In genomic region chr16:57341441-57342303, GRCh38 we compare ENCODE assay signal across 11 cellular contexts. TPM values are rescaled to one million over a fixed set of nuclear protein-coding genes. Genes with fewer than 3 reads are reported as not detected.
DNase-seq lines count a peak whose midpoint lies in the region; ATAC-seq, FAIRE-seq and TF ChIP-seq lines count a peak whose summit lies in the region.
"Had no signal": no experiment of that assay in that cellular context is flagged by ENCODE, and none has a peak within 500 bp of the region (broad histone marks: within the 10 kb centered on the region; RNA-seq: fewer than 3 reads in every experiment).

No MANE protein-coding gene starts in this region.

- H3K9me3 ChIP-seq in SJSA1 (replicated peaks) (peaks cover 5% of the 10 kb centered on the region; the same call in 1 of the 2 replicates), right cardiac atrium (ENCODE audit: control insufficient read depth, low read length) (no peaks in the 10 kb centered on the region)

- H3K27me3 ChIP-seq in SJSA1 (replicated peaks) (no peaks in the 10 kb centered on the region), foreskin keratinocyte (no peaks in the 10 kb centered on the region), right cardiac atrium (ENCODE audit: control insufficient read depth, insufficient read depth) (no peaks in the 10 kb centered on the region)

- H3K4me3 ChIP-seq in SJSA1, result no peak overlapping the region
- H3K4me3 ChIP-seq in right cardiac atrium (ENCODE audit: low read length), result no peak overlapping the region

- H3K36me3 ChIP-seq in SJSA1, result no peaks in the 10 kb centered on the region

- peaks cover 52% of the 10 kb centered on the region for H3K4me1 Mint-ChIP-seq in activated naive CD8-positive, alpha-beta T cell treated with anti-CD3 and anti-CD28 coated beads, Interleukin-2, amount 50 U/mL, for 24 hours
- H3K4me1 Mint-ChIP-seq in activated naive CD8-positive, alpha-beta T cell treated with anti-CD3 and anti-CD28 coated beads for 36 hours, result peaks cover 22% of the 10 kb centered on the region

- no peak for FAIRE-seq in urothelium cell line (lab: Jason Lieb, UNC)
- FAIRE-seq: H1 had no signal

- no peak overlapping the region for H3K4me3 Mint-ChIP-seq in activated naive CD8-positive, alpha-beta T cell treated with anti-CD3 and anti-CD28 coated beads, Interleukin-2, amount 50 U/mL, for 24 hours
- no peak overlapping the region for H3K4me3 Mint-ChIP-seq in activated naive CD8-positive, alpha-beta T cell treated with anti-CD3 and anti-CD28 coated beads for 36 hours

- no peak for DNase-seq in activated naive CD8-positive, alpha-beta T cell treated with anti-CD3 and anti-CD28 coated beads, Interleukin-2, amount 50 U/mL, for 24 hours
- DNase-seq in activated naive CD8-positive, alpha-beta T cell treated with anti-CD3 and anti-CD28 coated beads for 36 hours, result no peak
- peak; percentile 90 to 98 for DNase-seq in SJSA1 (ENCODE audit: low read depth in 1 of 2, low spot score in 2 of 2)
- DNase-seq in foreskin keratinocyte, result peak; percentile 100
- DNase-seq in urothelium cell line (ENCODE audit: low spot score), result peak; percentile 71
- no peak for DNase-seq in activated gamma-delta T cell treated with Interleukin-2 at 50 U/mL for 16 hours
- DNase-seq in right cardiac atrium, result no peak
- DNase-seq: NCI-H774; stimulated activated CD4-positive, alpha-beta T cell treated with anti-CD3 and anti-CD28 coated beads, Interleukin-4, amount 100 ng/mL, for 24 hours had no signal

- no peaks in the 10 kb centered on the region for H3K36me3 Mint-ChIP-seq in activated naive CD8-positive, alpha-beta T cell treated with anti-CD3 and anti-CD28 coated beads, Interleukin-2, amount 50 U/mL, for 24 hours (ENCODE audit: low read depth)
- H3K36me3 Mint-ChIP-seq in activated naive CD8-positive, alpha-beta T cell treated with anti-CD3 and anti-CD28 coated beads for 36 hours, result no peaks in the 10 kb centered on the region

- no peak for TF ChIP-seq CTCF in foreskin keratinocyte (conservative IDR thresholded peaks at IDR 0.05)

- H3K27me3 Mint-ChIP-seq in activated naive CD8-positive, alpha-beta T cell treated with anti-CD3 and anti-CD28 coated beads, Interleukin-2, amount 50 U/mL, for 24 hours, result peaks cover 47% of the 10 kb centered on the region
- peaks cover 61% of the 10 kb centered on the region for H3K27me3 Mint-ChIP-seq in activated naive CD8-positive, alpha-beta T cell treated with anti-CD3 and anti-CD28 coated beads for 36 hours

- 79% methylated on average over 8 of the region's 8 CpGs for WGBS in right cardiac atrium

- no peaks in the 10 kb centered on the region for H3K9me3 Mint-ChIP-seq in activated naive CD8-positive, alpha-beta T cell treated with anti-CD3 and anti-CD28 coated beads, Interleukin-2, amount 50 U/mL, for 24 hours
- H3K9me3 Mint-ChIP-seq in activated naive CD8-positive, alpha-beta T cell treated with anti-CD3 and anti-CD28 coated beads for 36 hours, result no peaks in the 10 kb centered on the region

- H3K27ac ChIP-seq in SJSA1, result peak overlapping the region; percentile 61
- H3K27ac ChIP-seq in foreskin keratinocyte, result no peak overlapping the region
- H3K27ac ChIP-seq in right cardiac atrium (ENCODE audit: low read length), result no peak overlapping the region

- peaks cover 42% of the 10 kb centered on the region for H3K4me1 ChIP-seq in SJSA1 (replicated peaks)
- peaks cover 20% of the 10 kb centered on the region for H3K4me1 ChIP-seq in foreskin keratinocyte
- H3K4me1 ChIP-seq in right cardiac atrium (ENCODE audit: control insufficient read depth, insufficient read depth, low read length), result no peaks in the 10 kb centered on the region

- H3K27ac Mint-ChIP-seq in activated naive CD8-positive, alpha-beta T cell treated with anti-CD3 and anti-CD28 coated beads, Interleukin-2, amount 50 U/mL, for 24 hours, result peak overlapping the region; percentile 67
- H3K27ac Mint-ChIP-seq in activated naive CD8-positive, alpha-beta T cell treated with anti-CD3 and anti-CD28 coated beads for 36 hours, result no peak overlapping the region

- ATAC-seq in activated naive CD8-positive, alpha-beta T cell treated with anti-CD3 and anti-CD28 coated beads, Interleukin-2, amount 50 U/mL, for 24 hours, result no peak
- peak; percentile 70 for ATAC-seq in foreskin keratinocyte
- no peak for ATAC-seq in HG02610 (IDR thresholded peaks at IDR 0.05; ENCODE audit: unreplicated experiment)
- no peak for ATAC-seq in right cardiac atrium

- intact Hi-C loops in right cardiac atrium (cut with DNase I), result no loop called here

RNA-seq across cellular contexts. Expression of gene CCL22, which starts 16.9 kb away (rescaled TPM):
- 10 to 100 TPM; 12.4 to 12.7 TPM for total RNA-seq in activated naive CD8-positive, alpha-beta T cell treated with anti-CD3 and anti-CD28 coated beads for 36 hours
- not detected in 2 replicates for total RNA-seq in SJSA1 (2014; rRNA removed; shearing (Covaris generic))
- not detected in 2 replicates for total RNA-seq in foreskin keratinocyte
- not detected in 2 replicates for polyA plus RNA-seq in foreskin keratinocyte
- total RNA-seq in right cardiac atrium, result under 1 TPM in 1 of 4 donors, not detected in 3; 0.11 TPM
- not detected for polyA plus RNA-seq in right cardiac atrium
- total RNA-seq: H1 had no signal
- polyA plus RNA-seq: H1 had no signal

RNA-seq across cellular contexts. Expression of gene CX3CL1, which starts 30.6 kb away (rescaled TPM):
- total RNA-seq in activated naive CD8-positive, alpha-beta T cell treated with anti-CD3 and anti-CD28 coated beads for 36 hours, result under 1 TPM in 1 of 2 experiments, not detected in 1; 0.14 TPM
- total RNA-seq in SJSA1 (2014; rRNA removed; shearing (Covaris generic)), result 0.18 and 0.38 TPM in 2 replicates
- 0.54 and 0.74 TPM in 2 replicates for total RNA-seq in foreskin keratinocyte
- polyA plus RNA-seq in foreskin keratinocyte, result 0.65 and 0.80 TPM in 2 replicates
- total RNA-seq in right cardiac atrium, result 10 to 100 TPM in 2 of 4 donors, 1 to 10 TPM in 2; 8.2 to 14.2 (median 10.5) TPM
- polyA plus RNA-seq in right cardiac atrium, result 22.9 TPM

RNA-seq across cellular contexts. Expression of gene PLLP, which starts 57.2 kb away (rescaled TPM):
- total RNA-seq in activated naive CD8-positive, alpha-beta T cell treated with anti-CD3 and anti-CD28 coated beads for 36 hours, result under 1 TPM; 0.34 to 0.54 TPM
- not detected in 2 replicates for total RNA-seq in SJSA1 (2014; rRNA removed; shearing (Covaris generic))
- total RNA-seq in foreskin keratinocyte (20.9 and 26.8 TPM in 2 replicates), right cardiac atrium (10 to 100 TPM in 3 of 4 donors, 1 to 10 TPM in 1; 6.3 to 13.8 (median 11.0) TPM)
- polyA plus RNA-seq in foreskin keratinocyte (26.4 and 35.0 TPM in 2 replicates), right cardiac atrium (11.8 TPM)

Comparison
In these comparisons a context has a peak if more than half of its experiments do, and no peak if none do; other contexts are left out.
1. DNase-seq: peak in SJSA1 (2 of 2), foreskin keratinocyte (2 of 2) and urothelium cell line (single experiment); none in activated naive CD8-positive, alpha-beta T cell treated with anti-CD3 and anti-CD28 coated beads, Interleukin-2, amount 50 U/mL, for 24 hours (single experiment), activated naive CD8-positive, alpha-beta T cell treated with anti-CD3 and anti-CD28 coated beads for 36 hours (single experiment), activated gamma-delta T cell treated with Interleukin-2 at 50 U/mL for 16 hours (single experiment) and right cardiac atrium (0 of 3).
2. RNA of gene CCL22, which starts 16.9 kb away (total RNA-seq): 12.4 to 12.7 TPM in activated naive CD8-positive, alpha-beta T cell treated with anti-CD3 and anti-CD28 coated beads for 36 hours; 0.11 TPM in right cardiac atrium, not detected in SJSA1 and not detected in foreskin keratinocyte; every median in the first group is over 10 times any median in the second.